In genomic region chr20:62927128-62927705, GRCh38 we compare ENCODE assay signal across 8 cellular contexts. TPM values are rescaled to one million over a fixed set of nuclear protein-coding genes. Genes with fewer than 3 reads are reported as not detected.
DNase-seq lines count a peak whose midpoint lies in the region; ATAC-seq and TF ChIP-seq lines count a peak whose summit lies in the region.

No MANE protein-coding gene starts in this region.

- peaks cover 44% of the 10 kb centered on the region for H3K4me1 Mint-ChIP-seq in progenitor cell of endocrine pancreas (ENCODE audit: low read depth)

- WGBS in esophagus muscularis mucosa: 78% methylated on average over 11 of the region's 12 CpGs

- no peak for TF ChIP-seq CTCF in DND-41 (IDR thresholded peaks at IDR 0.05; ENCODE audit: borderline replicate concordance, extremely low read depth, low read length, poor library complexity, severe bottlenecking)
- TF ChIP-seq CTCF in Peyer's patch (IDR thresholded peaks at IDR 0.05): no peak
- no peak for TF ChIP-seq CTCF in esophagus muscularis mucosa (IDR thresholded peaks at IDR 0.05)
- TF ChIP-seq CTCF in progenitor cell of endocrine pancreas (IDR thresholded peaks at IDR 0.05; ENCODE audit: unreplicated experiment): no peak

- H3K4me3 Mint-ChIP-seq in progenitor cell of endocrine pancreas (ENCODE audit: low read depth): peak overlapping the region; percentile 88

- peaks cover 100% of the 10 kb centered on the region for H3K79me2 ChIP-seq in DND-41 (ENCODE audit: insufficient read depth, low read length)

- peaks cover 84% of the 10 kb centered on the region for H4K20me1 ChIP-seq in DND-41 (ENCODE audit: insufficient read depth, low read length)

- DNase-seq in DND-41 (no peak), Peyer's patch (peak in 2 of 3 donors; percentile 37 to 40), esophagus muscularis mucosa (ENCODE audit: extremely low spot score) (no peak), progenitor cell of endocrine pancreas (ENCODE audit: low spot score, unreplicated experiment) (no peak), cortex of kidney (lab: John Stamatoyannopoulos, UW) (no peak), SW480 (ENCODE audit: low spot score) (no peak)

- no peaks in the 10 kb centered on the region for H3K9me3 Mint-ChIP-seq in progenitor cell of endocrine pancreas (ENCODE audit: low read depth)

- TF ChIP-seq POLR2A in Peyer's patch (IDR thresholded peaks at IDR 0.05) (no peak), esophagus muscularis mucosa (IDR thresholded peaks at IDR 0.05; ENCODE audit: low read depth) (no peak)

- H3K9ac ChIP-seq in DND-41 (ENCODE audit: low read depth, low read length): peak overlapping the region; percentile 96

- no peaks in the 10 kb centered on the region for H3K27me3 Mint-ChIP-seq in progenitor cell of endocrine pancreas

- H3K9me3 ChIP-seq in DND-41 (ENCODE audit: insufficient read depth, low read length, severe bottlenecking) (no peaks in the 10 kb centered on the region), Peyer's patch (no peaks in the 10 kb centered on the region), esophagus muscularis mucosa (no peaks in the 10 kb centered on the region)

- H3K36me3 Mint-ChIP-seq in progenitor cell of endocrine pancreas (ENCODE audit: insufficient read depth): no peaks in the 10 kb centered on the region

- no peak for ATAC-seq in DND-41 (ENCODE audit: insufficient read depth, low read depth)
- ATAC-seq in GM21381 (IDR thresholded peaks at IDR 0.05; ENCODE audit: unreplicated experiment): no peak
- ATAC-seq in HG03571 (IDR thresholded peaks at IDR 0.05; ENCODE audit: unreplicated experiment): no peak

- H3K4me3 ChIP-seq in DND-41 (ENCODE audit: low read depth in 1 of 2, low read length in 2 of 2) (peak overlapping the region; percentile 74 to 86; a peak in 3 of 4 replicates), Peyer's patch (peak overlapping the region; percentile 97 to 99 (median 98)), esophagus muscularis mucosa (peak overlapping the region; percentile 79 to 97 (median 95))

- H3K27ac ChIP-seq in DND-41 (ENCODE audit: low read length) (peak overlapping the region; percentile 88), Peyer's patch (peak overlapping the region; percentile 96 to 99 (median 98)), esophagus muscularis mucosa (replicated peaks in 1 of 4) (peak overlapping the region; percentile 95 to 98 (median 98))

- H3K4me1 ChIP-seq in DND-41 (ENCODE audit: insufficient read depth, low read length): peaks cover 87% of the 10 kb centered on the region
- peaks cover 7 to 62% (median 31%) of the 10 kb centered on the region in 4 donors for H3K4me1 ChIP-seq in Peyer's patch
- H3K4me1 ChIP-seq in esophagus muscularis mucosa: peaks cover 59 to 81% (median 71%) of the 10 kb centered on the region in 4 donors

- peak overlapping the region; percentile 95 for H3K27ac Mint-ChIP-seq in progenitor cell of endocrine pancreas

- peak overlapping the region; percentile 97 for H3K4me2 ChIP-seq in DND-41 (ENCODE audit: insufficient read depth, low read length)

- intact Hi-C loops in esophagus muscularis mucosa (cut with DNase I): no loop called here

- H3K36me3 ChIP-seq in DND-41 (ENCODE audit: insufficient read depth, low read length) (peaks cover 26% of the 10 kb centered on the region), Peyer's patch (no peaks in the 10 kb centered on the region), esophagus muscularis mucosa (no peaks in the 10 kb centered on the region)

- TF ChIP-seq EP300 in esophagus muscularis mucosa (IDR thresholded peaks at IDR 0.05): no peak

- H2AFZ ChIP-seq in DND-41 (ENCODE audit: low read depth, low read length): no peak overlapping the region

- H3K27me3 ChIP-seq in DND-41 (ENCODE audit: insufficient read depth, low read length, poor library complexity) (no peaks in the 10 kb centered on the region), Peyer's patch (no peaks in the 10 kb centered on the region), esophagus muscularis mucosa (no peaks in the 10 kb centered on the region)

RNA-seq across cellular contexts. Expression of gene DIDO1, which starts 0.9 kb away (rescaled TPM):
- total RNA-seq in Peyer's patch: 100 to 1,000 TPM in 2 of 4 donors, 10 to 100 TPM in 2; 72.5 to 143 (median 105) TPM
- 10 to 100 TPM; 48.9 to 61.6 (median 55.7) TPM for total RNA-seq in esophagus muscularis mucosa
- total RNA-seq in progenitor cell of endocrine pancreas: 68.2 and 71.2 TPM in 2 replicates

RNA-seq across cellular contexts. Expression of gene GID8, which starts 10.7 kb away (rescaled TPM):
- total RNA-seq in Peyer's patch (10 to 100 TPM; 22.3 to 26.5 (median 24.0) TPM), esophagus muscularis mucosa (10 to 100 TPM; 22.4 to 30.1 (median 25.6) TPM), progenitor cell of endocrine pancreas (66.7 and 71.6 TPM in 2 replicates)

RNA-seq across cellular contexts. Expression of gene SLC17A9, which starts 25.3 kb away (rescaled TPM):
- total RNA-seq in Peyer's patch (10 to 100 TPM in 1 of 4 donors, 1 to 10 TPM in 3; 3.8 to 19.0 (median 5.2) TPM), esophagus muscularis mucosa (1 to 10 TPM; 2.2 to 5.2 (median 2.7) TPM), progenitor cell of endocrine pancreas (8.0 and 8.3 TPM in 2 replicates)

Comparison
In these comparisons a context has a peak if more than half of its experiments do, and no peak if none do; other contexts are left out.
1. DNase-seq: peak in Peyer's patch (2 of 3); none in DND-41 (single experiment), esophagus muscularis mucosa (single experiment), progenitor cell of endocrine pancreas (single experiment), cortex of kidney (single experiment) and SW480 (single experiment).
2. Peak in every context shown above with its lines, with median percentiles within 50 percentile points of each other: H3K27ac ChIP-seq and H3K4me3 ChIP-seq.